ENCODE assay signal across 8 cellular contexts in genomic region chr10:79445708-79446450, GRCh38.
DNase-seq lines count a peak whose midpoint lies in the region; ATAC-seq lines count a peak whose summit lies in the region.

No MANE protein-coding gene starts in this region.

- ATAC-seq in GM19023 (IDR thresholded peaks at IDR 0.05; ENCODE audit: unreplicated experiment) (peak; percentile 96), HG03280 (IDR thresholded peaks at IDR 0.05; ENCODE audit: unreplicated experiment) (peak; percentile 97)

- DNase-seq in AG08395 (ENCODE audit: low spot score), result peak; percentile 98
- DNase-seq in NCI-H446 (lab: John Stamatoyannopoulos, UW), result peak; percentile 86 to 95
- DNase-seq in activated CD4-positive, CD25-positive, alpha-beta regulatory T cell treated with anti-CD3 and anti-CD28 coated beads, Interleukin-2, amount 50 U/mL, for 72 hours, result peak; percentile 89
- peak; percentile 89 for DNase-seq in cerebellar cortex (ENCODE audit: low spot score)
- DNase-seq in islet precursor cell, result peak; percentile 99
- DNase-seq in stimulated activated CD4-positive, alpha-beta T cell treated with anti-CD3 and anti-CD28 coated beads, Interleukin-12 subunit alpha, Interleukin-12 subunit beta, amount 100 ng/mL, for 24 hours (ENCODE audit: low read depth in 2 of 2), result peak; percentile 83 to 87

Comparison
In these comparisons a context has a peak if more than half of its experiments do, and no peak if none do; other contexts are left out.
1. Peak in every context shown above with its lines: DNase-seq and ATAC-seq.